Comparison of ENCODE assay signal across 14 cellular contexts in genomic region chr2:96160366-96160765, GRCh38. TPM values are rescaled to one million over a fixed set of nuclear protein-coding genes. Genes with fewer than 3 reads are reported as not detected.
DNase-seq lines count a peak whose midpoint lies in the region; ATAC-seq and TF ChIP-seq lines count a peak whose summit lies in the region.
"Not testable (repeated sequence)": the region's sequence is repeated elsewhere in the genome, so short reads cannot be mapped to it uniquely, and the experiment has no call there.
"Had no signal": no experiment of that assay in that cellular context is flagged by ENCODE, and none has a peak within 500 bp of the region (broad histone marks: within the 10 kb centered on the region; RNA-seq: fewer than 3 reads in every experiment).

No MANE protein-coding gene starts in this region.

- not testable (repeated sequence) for H3K36me3 ChIP-seq in CD4-positive, CD25-positive, alpha-beta regulatory T cell (ENCODE audit: control insufficient read depth, insufficient read depth, low read length); CD8-positive, alpha-beta memory T cell (ENCODE audit: insufficient read depth, low read length); upper lobe of right lung

- H3K9me3 ChIP-seq in CD4-positive, CD25-positive, alpha-beta regulatory T cell (ENCODE audit: control insufficient read depth in 2 of 2, low read length in 2 of 2); CD8-positive, alpha-beta memory T cell (ENCODE audit: low read length); upper lobe of right lung: not testable (repeated sequence)

- H3K27ac Mint-ChIP-seq in CD4-positive, CD25-positive, alpha-beta regulatory T cell: peak overlapping the region in 2 of 3 donors; percentile 85 to 96
- H3K27ac Mint-ChIP-seq in CD8-positive, alpha-beta memory T cell: peak overlapping the region; percentile 14 to 99 (median 95)
- peak overlapping the region; percentile 99 for H3K27ac Mint-ChIP-seq in activated CD8-positive, alpha-beta T cell treated with anti-CD3 and anti-CD28 coated beads for 36 hours
- peak overlapping the region; percentile 21 for H3K27ac Mint-ChIP-seq in activated T-helper 17 cell treated with anti-CD3 and anti-CD28 coated beads, Interleukin-2, amount 50 U/mL, for 72 hours
- H3K27ac Mint-ChIP-seq in activated naive CD8-positive, alpha-beta T cell treated with anti-CD3 and anti-CD28 coated beads, Interleukin-2, amount 50 U/mL, for 24 hours: peak overlapping the region; percentile 99
- peak overlapping the region; percentile 88 to 98 (median 95) for H3K27ac Mint-ChIP-seq in immature natural killer cell
- H3K27ac Mint-ChIP-seq in natural killer cell: peak overlapping the region; percentile 78 to 99

- not testable (repeated sequence) for H3K36me3 Mint-ChIP-seq in CD4-positive, CD25-positive, alpha-beta regulatory T cell; CD8-positive, alpha-beta memory T cell; immature natural killer cell; natural killer cell
- H3K36me3 Mint-ChIP-seq in activated CD8-positive, alpha-beta T cell treated with anti-CD3 and anti-CD28 coated beads for 36 hours (ENCODE audit: low read depth): peaks cover 17% of the 10 kb centered on the region
- H3K36me3 Mint-ChIP-seq in activated T-helper 17 cell treated with anti-CD3 and anti-CD28 coated beads, Interleukin-2, amount 50 U/mL, for 72 hours (ENCODE audit: low read depth): peaks cover 25% of the 10 kb centered on the region
- peaks cover 11% of the 10 kb centered on the region for H3K36me3 Mint-ChIP-seq in activated naive CD8-positive, alpha-beta T cell treated with anti-CD3 and anti-CD28 coated beads, Interleukin-2, amount 50 U/mL, for 24 hours (ENCODE audit: low read depth)

- H3K4me1 ChIP-seq in CD4-positive, CD25-positive, alpha-beta regulatory T cell (ENCODE audit: control insufficient read depth, insufficient read depth, low read length, poor library complexity, severe bottlenecking): peaks cover 75% of the 10 kb centered on the region
- H3K4me1 ChIP-seq in CD8-positive, alpha-beta memory T cell (ENCODE audit: insufficient read depth, low read length): peaks cover 93% of the 10 kb centered on the region
- H3K4me1 ChIP-seq in upper lobe of right lung: not testable (repeated sequence)

- CTCF ChIA-PET in CD8-positive, alpha-beta memory T cell (lab: Charles Lee): interaction anchor here (1.4 to 4.7 kb wide), 2 partner anchors 13 to 14 kb away, joined by 5 to 29 read pairs; no protein-coding TSS in a partner anchor
- CTCF ChIA-PET in activated CD8-positive, alpha-beta T cell treated with anti-CD3 and anti-CD28 coated beads for 36 hours (lab: Charles Lee): interaction anchor here (1.0 to 6.2 kb wide), 4 partner anchors 9 to 22 kb away, joined by 3 to 43 read pairs (median 11); partner anchors contain the start of gene ASTL

- intact Hi-C loops in activated CD8-positive, alpha-beta T cell treated with anti-CD3 and anti-CD28 coated beads for 36 hours (cut with micrococcal nuclease); natural killer cell (cut with micrococcal nuclease); upper lobe of right lung (cut with DNase I): not testable (repeated sequence)

- not testable (repeated sequence) for H3K9me3 Mint-ChIP-seq in CD4-positive, CD25-positive, alpha-beta regulatory T cell; CD8-positive, alpha-beta memory T cell; activated T-helper 17 cell treated with anti-CD3 and anti-CD28 coated beads, Interleukin-2, amount 50 U/mL, for 72 hours; activated naive CD8-positive, alpha-beta T cell treated with anti-CD3 and anti-CD28 coated beads, Interleukin-2, amount 50 U/mL, for 24 hours; immature natural killer cell; natural killer cell
- peaks cover 12% of the 10 kb centered on the region for H3K9me3 Mint-ChIP-seq in activated CD8-positive, alpha-beta T cell treated with anti-CD3 and anti-CD28 coated beads for 36 hours

- POLR2A ChIA-PET in CD8-positive, alpha-beta memory T cell (lab: Charles Lee): interaction anchor here (1.1 to 4.0 kb wide), 2 partner anchors 13 to 14 kb away, joined by 5 to 25 read pairs; no protein-coding TSS in a partner anchor
- POLR2A ChIA-PET in activated CD8-positive, alpha-beta T cell treated with anti-CD3 and anti-CD28 coated beads for 36 hours (lab: Charles Lee): interaction anchor here (0.8 to 22.2 kb wide), 2 partner anchors 14 to 18 kb away, joined by 3 to 690 read pairs; partner anchors contain the start of genes ASTL and DUSP2

- not testable (repeated sequence) for H3K4me3 ChIP-seq in CD4-positive, CD25-positive, alpha-beta regulatory T cell (ENCODE audit: low read depth, low read length); CD8-positive, alpha-beta memory T cell (ENCODE audit: low read length); upper lobe of right lung

- not testable (repeated sequence) for TF ChIP-seq CTCF in activated CD8-positive, alpha-beta T cell treated with anti-CD3 and anti-CD28 coated beads for 36 hours (IDR thresholded peaks at IDR 0.05); natural killer cell (IDR thresholded peaks at IDR 0.05); upper lobe of right lung (IDR thresholded peaks at IDR 0.05)

- peak overlapping the region in 1 of 4 donors; percentile 15 for H3K4me3 Mint-ChIP-seq in CD4-positive, CD25-positive, alpha-beta regulatory T cell
- H3K4me3 Mint-ChIP-seq in CD8-positive, alpha-beta memory T cell: peak overlapping the region in 1 of 7 donors; percentile 24
- H3K4me3 Mint-ChIP-seq in activated CD8-positive, alpha-beta T cell treated with anti-CD3 and anti-CD28 coated beads for 36 hours; activated naive CD8-positive, alpha-beta T cell treated with anti-CD3 and anti-CD28 coated beads, Interleukin-2, amount 50 U/mL, for 24 hours; natural killer cell: not testable (repeated sequence)
- peak overlapping the region; percentile 88 for H3K4me3 Mint-ChIP-seq in activated T-helper 17 cell treated with anti-CD3 and anti-CD28 coated beads, Interleukin-2, amount 50 U/mL, for 72 hours
- peak overlapping the region in 3 of 5 donors; percentile 35 to 67 (median 67) for H3K4me3 Mint-ChIP-seq in immature natural killer cell

- not testable (repeated sequence) for H3K27me3 ChIP-seq in CD4-positive, CD25-positive, alpha-beta regulatory T cell (ENCODE audit: control insufficient read depth, insufficient read depth, low read length); CD8-positive, alpha-beta memory T cell (ENCODE audit: insufficient read depth, low read length, poor library complexity, severe bottlenecking); upper lobe of right lung

- not testable (repeated sequence) for H3K27ac ChIP-seq in CD4-positive, CD25-positive, alpha-beta regulatory T cell (ENCODE audit: insufficient read depth, low read length, poor library complexity, severe bottlenecking); CD8-positive, alpha-beta memory T cell (ENCODE audit: low read depth, low read length); upper lobe of right lung

- not testable (repeated sequence) for ATAC-seq in CD4-positive, CD25-positive, alpha-beta regulatory T cell (ENCODE audit: low read depth in 2 of 2); activated CD8-positive, alpha-beta T cell treated with anti-CD3 and anti-CD28 coated beads for 36 hours; activated T-helper 17 cell treated with anti-CD3 and anti-CD28 coated beads, Interleukin-2, amount 50 U/mL, for 72 hours (replicated peaks); activated naive CD8-positive, alpha-beta T cell treated with anti-CD3 and anti-CD28 coated beads, Interleukin-2, amount 50 U/mL, for 24 hours; natural killer cell; upper lobe of right lung

- H3K27me3 Mint-ChIP-seq in CD4-positive, CD25-positive, alpha-beta regulatory T cell; CD8-positive, alpha-beta memory T cell; activated CD8-positive, alpha-beta T cell treated with anti-CD3 and anti-CD28 coated beads for 36 hours; activated T-helper 17 cell treated with anti-CD3 and anti-CD28 coated beads, Interleukin-2, amount 50 U/mL, for 72 hours; activated naive CD8-positive, alpha-beta T cell treated with anti-CD3 and anti-CD28 coated beads, Interleukin-2, amount 50 U/mL, for 24 hours; natural killer cell (ENCODE audit: low read depth in 2 of 2): not testable (repeated sequence)
- peaks cover 21 to 31% (median 27%) of the 10 kb centered on the region in 3 donors for H3K27me3 Mint-ChIP-seq in immature natural killer cell (ENCODE audit: low read depth in 3 of 3)

- not testable (repeated sequence) for DNase-seq in CD4-positive, CD25-positive, alpha-beta regulatory T cell; CD8-positive, alpha-beta memory T cell; activated CD8-positive, alpha-beta T cell treated with anti-CD3 and anti-CD28 coated beads for 36 hours; activated naive CD8-positive, alpha-beta T cell treated with anti-CD3 and anti-CD28 coated beads, Interleukin-2, amount 50 U/mL, for 24 hours; immature natural killer cell; natural killer cell
- DNase-seq in upper lobe of right lung: peak; percentile 11

- peaks cover 15 to 89% (median 63%) of the 10 kb centered on the region in 4 donors for H3K4me1 Mint-ChIP-seq in CD4-positive, CD25-positive, alpha-beta regulatory T cell
- peaks cover 85 to 96% (median 92%) of the 10 kb centered on the region in 3 donors for H3K4me1 Mint-ChIP-seq in CD8-positive, alpha-beta memory T cell
- peaks cover 91% of the 10 kb centered on the region for H3K4me1 Mint-ChIP-seq in activated CD8-positive, alpha-beta T cell treated with anti-CD3 and anti-CD28 coated beads for 36 hours (ENCODE audit: low read depth)
- H3K4me1 Mint-ChIP-seq in activated T-helper 17 cell treated with anti-CD3 and anti-CD28 coated beads, Interleukin-2, amount 50 U/mL, for 72 hours: peaks cover 65% of the 10 kb centered on the region
- H3K4me1 Mint-ChIP-seq in activated naive CD8-positive, alpha-beta T cell treated with anti-CD3 and anti-CD28 coated beads, Interleukin-2, amount 50 U/mL, for 24 hours: peaks cover 96% of the 10 kb centered on the region
- peaks cover 85 to 95% of the 10 kb centered on the region in 2 donors for H3K4me1 Mint-ChIP-seq in immature natural killer cell
- peaks cover 53 to 83% of the 10 kb centered on the region in 2 donors for H3K4me1 Mint-ChIP-seq in natural killer cell

RNA-seq across cellular contexts. Expression of gene DUSP2, which starts 15.1 kb away (rescaled TPM):
- 566 TPM for total RNA-seq in CD4-positive, CD25-positive, alpha-beta regulatory T cell
- 10 to 100 TPM; 30.8 to 95.4 (median 44.5) TPM for polyA plus RNA-seq in CD4-positive, CD25-positive, alpha-beta regulatory T cell
- total RNA-seq in CD8-positive, alpha-beta memory T cell: 100 to 1,000 TPM; 214 to 237 TPM
- polyA plus RNA-seq in CD8-positive, alpha-beta memory T cell: 518 TPM
- total RNA-seq in activated CD8-positive, alpha-beta T cell treated with anti-CD3 and anti-CD28 coated beads for 36 hours: 100 to 1,000 TPM; 311 to 313 TPM
- 100 to 1,000 TPM in 1 of 2 donors, 10 to 100 TPM in 1; 82.0 to 379 TPM for total RNA-seq in activated T-helper 17 cell treated with anti-CD3 and anti-CD28 coated beads, Interleukin-2, amount 50 U/mL, for 72 hours
- 100 to 1,000 TPM; 272 to 875 (median 555) TPM for polyA plus RNA-seq in immature natural killer cell
- total RNA-seq in natural killer cell (100 to 1,000 TPM; 300 to 564 (median 432) TPM), upper lobe of right lung (4.4 TPM)
- total RNA-seq: HepG2 had no signal
- polyA plus RNA-seq: HepG2 had no signal

RNA-seq across cellular contexts. Expression of gene ASTL, which starts 22.1 kb away (rescaled TPM):
- total RNA-seq in CD4-positive, CD25-positive, alpha-beta regulatory T cell: 9.7 TPM
- under 1 TPM in 2 of 4 donors, not detected in 2; 0.23 to 0.39 TPM for polyA plus RNA-seq in CD4-positive, CD25-positive, alpha-beta regulatory T cell
- 10 to 100 TPM; 16.2 to 18.0 TPM for total RNA-seq in CD8-positive, alpha-beta memory T cell
- 0.49 TPM for polyA plus RNA-seq in CD8-positive, alpha-beta memory T cell
- 1 to 10 TPM; 1.8 to 2.7 TPM for total RNA-seq in activated CD8-positive, alpha-beta T cell treated with anti-CD3 and anti-CD28 coated beads for 36 hours
- 1 to 10 TPM in 1 of 2 donors, under 1 TPM in 1; 0.93 to 6.9 TPM for total RNA-seq in activated T-helper 17 cell treated with anti-CD3 and anti-CD28 coated beads, Interleukin-2, amount 50 U/mL, for 72 hours
- polyA plus RNA-seq in immature natural killer cell: not detected
- total RNA-seq in natural killer cell: 10 to 100 TPM in 1 of 3 donors, 1 to 10 TPM in 2; 5.5 to 11.3 (median 8.8) TPM
- not detected for total RNA-seq in upper lobe of right lung
- total RNA-seq: Daoy, GM23248, H4, HepG2 had no signal
- polyA plus RNA-seq: A549, BJ, GM23248, HepG2 had no signal

RNA-seq across cellular contexts. Expression of gene ADRA2B, which starts 44.0 kb away (rescaled TPM):
- total RNA-seq in CD4-positive, CD25-positive, alpha-beta regulatory T cell: 1.0 TPM
- polyA plus RNA-seq in CD4-positive, CD25-positive, alpha-beta regulatory T cell: not detected
- under 1 TPM; 0.07 to 0.24 TPM for total RNA-seq in CD8-positive, alpha-beta memory T cell
- not detected for polyA plus RNA-seq in CD8-positive, alpha-beta memory T cell
- total RNA-seq in activated CD8-positive, alpha-beta T cell treated with anti-CD3 and anti-CD28 coated beads for 36 hours: under 1 TPM; 0.29 to 0.34 TPM
- 1 to 10 TPM in 1 of 2 donors, under 1 TPM in 1; 0.09 to 1.3 TPM for total RNA-seq in activated T-helper 17 cell treated with anti-CD3 and anti-CD28 coated beads, Interleukin-2, amount 50 U/mL, for 72 hours
- under 1 TPM in 1 of 3 donors, not detected in 2; 0.83 TPM for polyA plus RNA-seq in immature natural killer cell
- 1 to 10 TPM in 1 of 3 donors, under 1 TPM in 2; 0.18 to 1.3 (median 0.38) TPM for total RNA-seq in natural killer cell
- total RNA-seq in upper lobe of right lung: 0.14 TPM
- total RNA-seq: Daoy, GM23248, H4, HepG2 had no signal
- polyA plus RNA-seq: BJ, GM23248, HepG2 had no signal

RNA-seq across cellular contexts. Expression of gene STARD7, which starts 48.3 kb away (rescaled TPM):
- 97.2 TPM for total RNA-seq in CD4-positive, CD25-positive, alpha-beta regulatory T cell
- polyA plus RNA-seq in CD4-positive, CD25-positive, alpha-beta regulatory T cell: 100 to 1,000 TPM; 177 to 208 (median 197) TPM
- 100 to 1,000 TPM; 255 to 256 TPM for total RNA-seq in CD8-positive, alpha-beta memory T cell
- polyA plus RNA-seq in CD8-positive, alpha-beta memory T cell: 147 TPM
- total RNA-seq in activated CD8-positive, alpha-beta T cell treated with anti-CD3 and anti-CD28 coated beads for 36 hours: 100 to 1,000 TPM; 145 to 149 TPM
- 100 to 1,000 TPM; 140 to 190 TPM for total RNA-seq in activated T-helper 17 cell treated with anti-CD3 and anti-CD28 coated beads, Interleukin-2, amount 50 U/mL, for 72 hours
- 100 to 1,000 TPM; 161 to 252 (median 173) TPM for polyA plus RNA-seq in immature natural killer cell
- total RNA-seq in natural killer cell: 100 to 1,000 TPM in 1 of 3 donors, 10 to 100 TPM in 2; 62.6 to 106 (median 86.1) TPM
- total RNA-seq in upper lobe of right lung: 156 TPM

Comparison
In these comparisons a context has a peak if more than half of its experiments do, and no peak if none do; other contexts are left out.
1. H3K27ac Mint-ChIP-seq: peak in every context shown above with its lines; median percentile 99 in activated CD8-positive, alpha-beta T cell treated with anti-CD3 and anti-CD28 coated beads for 36 hours; 99 in activated naive CD8-positive, alpha-beta T cell treated with anti-CD3 and anti-CD28 coated beads, Interleukin-2, amount 50 U/mL, for 24 hours; 95 in CD8-positive, alpha-beta memory T cell; 95 in immature natural killer cell; 90 in CD4-positive, CD25-positive, alpha-beta regulatory T cell; 88 in natural killer cell; 21 in activated T-helper 17 cell treated with anti-CD3 and anti-CD28 coated beads, Interleukin-2, amount 50 U/mL, for 72 hours.
2. RNA of gene DUSP2, which starts 15.1 kb away (total RNA-seq): 566 TPM in CD4-positive, CD25-positive, alpha-beta regulatory T cell (single experiment), 300 to 564 TPM in natural killer cell, 82.0 to 379 TPM in activated T-helper 17 cell treated with anti-CD3 and anti-CD28 coated beads, Interleukin-2, amount 50 U/mL, for 72 hours, 311 to 313 TPM in activated CD8-positive, alpha-beta T cell treated with anti-CD3 and anti-CD28 coated beads for 36 hours and 214 to 237 TPM in CD8-positive, alpha-beta memory T cell; 4.4 TPM in upper lobe of right lung (single experiment); every median in the first group is over 10 times any median in the second.